In the genomic region with DNA sequence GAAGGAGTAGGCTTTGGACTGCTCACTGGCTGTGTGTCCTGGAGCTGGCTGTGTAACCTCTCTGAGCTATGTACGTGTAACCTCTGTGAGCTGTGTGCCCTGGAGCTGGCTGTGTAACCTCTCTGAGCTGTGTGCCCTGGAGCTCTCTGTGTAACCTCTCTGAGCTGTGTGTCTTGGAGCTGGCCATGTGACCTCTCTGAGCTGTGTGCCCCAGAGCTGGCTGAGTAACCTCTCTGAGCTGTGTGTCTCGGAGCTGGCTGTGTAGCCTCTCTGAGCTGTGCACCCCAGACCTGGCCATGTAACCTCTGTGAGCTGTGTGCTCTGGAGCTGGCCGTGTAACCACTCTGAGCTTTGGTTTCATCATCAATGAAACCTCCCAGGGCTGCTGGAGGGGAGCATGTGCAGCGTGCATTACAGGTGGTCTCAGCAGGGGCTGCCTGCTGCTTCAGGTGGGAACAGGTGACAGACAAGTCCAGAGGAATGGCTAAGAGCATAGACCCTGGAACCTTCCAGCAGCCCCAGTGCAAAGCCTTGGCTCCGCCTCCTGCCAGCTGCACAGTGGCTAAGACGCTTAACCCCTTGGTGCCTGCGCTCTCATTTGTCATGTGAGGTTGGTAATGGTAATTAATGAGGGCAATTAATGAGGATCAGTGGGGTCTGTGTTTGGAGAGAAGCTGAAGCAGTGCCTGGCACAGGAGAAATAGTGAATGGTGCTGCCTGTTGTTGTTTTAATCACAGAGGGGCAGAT, we compare ENCODE assay signal across 27 cellular contexts.
DNase-seq lines count a peak whose midpoint lies in the region; ATAC-seq and TF ChIP-seq lines count a peak whose summit lies in the region.
"Had no signal": no experiment of that assay in that cellular context is flagged by ENCODE, and none has a peak within 500 bp of the region (broad histone marks: within the 10 kb centered on the region; RNA-seq: fewer than 3 reads in every experiment).

No MANE protein-coding gene starts in this region.

- TF ChIP-seq CTCF in Panc1 (IDR thresholded peaks at IDR 0.05) = no peak
- TF ChIP-seq CTCF in mesothelial cell of epicardium (IDR thresholded peaks at IDR 0.05; ENCODE audit: unreplicated experiment) = no peak

- peaks cover 51% of the 10 kb centered on the region for H4K20me1 ChIP-seq in BLaER1

- H3K4me3 Mint-ChIP-seq in mesothelial cell of epicardium = no peak overlapping the region
- H3K4me3 Mint-ChIP-seq: B cell; CD8-positive, alpha-beta memory T cell; memory B cell had no signal

- BruUV-seq in Panc1 (replicated peaks; lab: Mats Ljungman, UMichigan) = no TSS peak

- H3K9me3 ChIP-seq in BLaER1 (no peaks in the 10 kb centered on the region), Panc1 (ENCODE audit: control insufficient read depth, insufficient read depth, low read depth, low read length) (no peaks in the 10 kb centered on the region)
- H3K9me3 ChIP-seq: left lung, neutrophil, prostate gland, sigmoid colon, tibial nerve had no signal

- no peak overlapping the region for H3K9ac ChIP-seq in BLaER1

- peaks cover 11% of the 10 kb centered on the region; the same call in 1 of the 2 replicates for H3K36me3 ChIP-seq in BLaER1
- H3K36me3 ChIP-seq in H7 (replicated peaks; ENCODE audit: control insufficient read depth, insufficient read depth, low read length) = no peaks in the 10 kb centered on the region
- no peaks in the 10 kb centered on the region for H3K36me3 ChIP-seq in Panc1 (ENCODE audit: control insufficient read depth, insufficient read depth, low read length)
- H3K36me3 ChIP-seq: prostate gland had no signal

- H3K27me3 ChIP-seq in BLaER1 = peaks cover 12% of the 10 kb centered on the region; the same call in 1 of the 2 replicates
- no peaks in the 10 kb centered on the region for H3K27me3 ChIP-seq in H7 (ENCODE audit: control insufficient read depth, insufficient read depth, low read length)
- no peaks in the 10 kb centered on the region for H3K27me3 ChIP-seq in Panc1 (ENCODE audit: control insufficient read depth, insufficient read depth, low read length)
- H3K27me3 ChIP-seq: left lung, neutrophil, sigmoid colon, tibial nerve had no signal

- DNase-seq in H7 (peak; percentile 45), Panc1 (ENCODE audit: low read depth, low spot score) (no peak), mesothelial cell of epicardium (ENCODE audit: low spot score in 2 of 2, unreplicated experiment in 2 of 2) (no peak), DMS79 (lab: John Stamatoyannopoulos, UW) (no peak), NCI-H1417 treated with DMSO at 0.1 percent for 48 hours (lab: John Stamatoyannopoulos, UW) (no peak)
- no peak for DNase-seq in activated effector memory CD4-positive, alpha-beta T cell treated with anti-CD3 and anti-CD28 coated beads, Interleukin-2, amount 50 U/mL, for 16 hours
- no peak for DNase-seq in effector CD4-positive, alpha-beta T cell
- DNase-seq: activated CD8-positive, alpha-beta memory T cell treated with anti-CD3 and anti-CD28 coated beads for 24 hours; activated T-cell treated with anti-CD3 and anti-CD28 coated beads for 4 hours; amygdala; CD8-positive, alpha-beta memory T cell; DMS53; left lung; NCI-H1694; NK-92 treated with Interleukin-12 subunit alpha and Interleukin-12 subunit beta, amount 100 ng/mL, for 24 hours; PC-3; sigmoid colon; stimulated activated CD4-positive, alpha-beta T cell treated with anti-CD3 and anti-CD28 coated beads, Interleukin-12 subunit alpha, Interleukin-12 subunit beta, amount 100 ng/mL, for 4 hours; stimulated activated CD4-positive, alpha-beta T cell treated with anti-CD3 and anti-CD28 coated beads, Interleukin-2, amount 100 ng/mL, for 48 hours had no signal

- peak overlapping the region; percentile 65 for H3K27ac Mint-ChIP-seq in mesothelial cell of epicardium
- H3K27ac Mint-ChIP-seq: B cell, IgD-negative memory B cell, memory B cell had no signal

- peaks cover 8% of the 10 kb centered on the region for H3K36me3 Mint-ChIP-seq in mesothelial cell of epicardium

- H3K9me3 Mint-ChIP-seq in mesothelial cell of epicardium = no peaks in the 10 kb centered on the region
- H3K9me3 Mint-ChIP-seq: activated naive CD4-positive, alpha-beta T cell treated with anti-CD3 and anti-CD28 coated beads, Interleukin-2, amount 50 U/mL, for 72 hours; memory B cell had no signal

- peak; percentile 20; the same call in 1 of the 2 replicates for ATAC-seq in Panc1
- ATAC-seq: activated naive CD4-positive, alpha-beta T cell treated with anti-CD3 and anti-CD28 coated beads, Interleukin-2, amount 50 U/mL, for 72 hours; left lung; PC-3 had no signal

- CTCF ChIA-PET in Panc1 (lab: Charles Lee) = no interaction called here

- peaks cover 46% of the 10 kb centered on the region for H3K4me1 ChIP-seq in BLaER1
- no peaks in the 10 kb centered on the region for H3K4me1 ChIP-seq in Panc1 (ENCODE audit: control insufficient read depth, insufficient read depth, low read length)
- H3K4me1 ChIP-seq: left lung, prostate gland, sigmoid colon, tibial nerve had no signal

- H3K4me2 ChIP-seq in BLaER1 = peak overlapping the region; percentile 89

- intact Hi-C loops in Panc1 (cut with micrococcal nuclease; ENCODE audit: unreplicated experiment) = no loop called here

- POLR2A ChIA-PET in Panc1 (lab: Charles Lee) = interaction anchor here (0.6 kb wide), 1 partner anchor 352 kb away, joined by 5 read pairs; no protein-coding TSS in a partner anchor

- H3K4me3 ChIP-seq in BLaER1 (no peak overlapping the region; the same call in 1 of the 2 replicates), H7 (ENCODE audit: insufficient read depth, low read depth, low read length) (no peak overlapping the region), Panc1 (ENCODE audit: low read depth in 2 of 2, low read length in 2 of 2) (no peak overlapping the region)
- H3K4me3 ChIP-seq: left lung, prostate gland, sigmoid colon, tibial nerve had no signal

- H3K27me3 Mint-ChIP-seq in mesothelial cell of epicardium (ENCODE audit: low read depth) = no peaks in the 10 kb centered on the region
- H3K27me3 Mint-ChIP-seq: B cell; CD8-positive, alpha-beta memory T cell; IgD-negative memory B cell; memory B cell had no signal

- H3K27ac ChIP-seq in BLaER1 (no peak overlapping the region), Panc1 (ENCODE audit: low read length) (no peak overlapping the region)
- H3K27ac ChIP-seq: left lung, neutrophil, prostate gland, sigmoid colon, tibial nerve had no signal

- in situ Hi-C loops in Panc1 (cut with HindIII; ENCODE audit: low pct_unique_long_range_greater_than_20kb, low sequenced_read_pairs) = no loop called here

- peaks cover 61% of the 10 kb centered on the region for H3K4me1 Mint-ChIP-seq in mesothelial cell of epicardium
- H3K4me1 Mint-ChIP-seq: CD8-positive, alpha-beta memory T cell had no signal
